5 cellular contexts compared by ENCODE assay signal in genomic region chr6:82705579-82705978, GRCh38.
"Had no signal": no experiment of that assay in that cellular context is flagged by ENCODE, and none has a peak within 500 bp of the region (broad histone marks: within the 10 kb centered on the region; RNA-seq: fewer than 3 reads in every experiment).

No MANE protein-coding gene starts in this region.

- H3K4me3 ChIP-seq: K562 had no signal

- H3K27ac ChIP-seq: HL-60 had no signal

- DNase-seq: IMR-90, KBM-7, KG1 had no signal
